Comparison of ENCODE assay signal across 12 cellular contexts in genomic region chr17:82804442-82805191, GRCh38. TPM values are rescaled to one million over a fixed set of nuclear protein-coding genes. Genes with fewer than 3 reads are reported as not detected.
DNase-seq lines count a peak whose midpoint lies in the region; ATAC-seq, FAIRE-seq and TF ChIP-seq lines count a peak whose summit lies in the region.
"Had no signal": no experiment of that assay in that cellular context is flagged by ENCODE, and none has a peak within 500 bp of the region (broad histone marks: within the 10 kb centered on the region; RNA-seq: fewer than 3 reads in every experiment).

No MANE protein-coding gene starts in this region.

- in situ Hi-C loops in astrocyte of the cerebellum (cut with HindIII; ENCODE audit: low sequenced_read_pairs) = no loop called here
- in situ Hi-C loops in KBM-7 (cut with MboI; ENCODE audit: low pct_unique_long_range_greater_than_20kb, low sequenced_read_pairs) = no loop called here

- no peaks in the 10 kb centered on the region for H3K36me3 ChIP-seq in pancreas

- no peaks in the 10 kb centered on the region for H3K4me1 Mint-ChIP-seq in CD14-positive monocyte

- no peak overlapping the region for H3K4me3 ChIP-seq in A549
- no peak overlapping the region for H3K4me3 ChIP-seq in astrocyte of the cerebellum (ENCODE audit: low read depth, low read length)
- no peak overlapping the region for H3K4me3 ChIP-seq in pancreas

- H3K9me3 Mint-ChIP-seq in CD14-positive monocyte = peaks cover 3 to 8% (median 5%) of the 10 kb centered on the region in 7 donors

- POLR2A ChIA-PET in A549 (lab: Yijun Ruan, JAX) = no interaction called here

- H3K4me2 ChIP-seq in A549 = no peak overlapping the region

- CTCF ChIA-PET in A549 (lab: Yijun Ruan, JAX) = interaction anchor here (0.9 to 1.9 kb wide), 4 partner anchors 9 to 23 kb away, joined by 3 to 6 read pairs (median 4); no protein-coding TSS in a partner anchor

- H3K4me1 ChIP-seq in A549 (no peaks in the 10 kb centered on the region), pancreas (no peaks in the 10 kb centered on the region)

- no peak for DNase-seq in A549 (ENCODE audit: low read depth in 1 of 2, low spot score in 1 of 2)
- DNase-seq in astrocyte of the cerebellum (ENCODE audit: low read depth) = peak; percentile 39
- peak; percentile 91 for DNase-seq in Right ventricle myocardium superior
- peak in 1 of 6 donors; percentile 12 for DNase-seq in pancreas
- no peak for DNase-seq in KBM-7
- no peak for DNase-seq in CD14-positive monocyte (ENCODE audit: low spot score)
- DNase-seq in effector CD4-positive, alpha-beta T cell = no peak
- DNase-seq: DMS79, T-helper 2 cell had no signal

- no peak for FAIRE-seq in A549 (lab: Jason Lieb, UNC)
- no peak for FAIRE-seq in pancreas (lab: Jason Lieb, UNC)

- H3K36me3 Mint-ChIP-seq in CD14-positive monocyte = peaks cover 39 to 45% of the 10 kb centered on the region in 2 donors

- TF ChIP-seq EP300 in A549 (IDR thresholded peaks at IDR 0.05) = no peak

- H3K9me3 ChIP-seq in A549 = no peaks in the 10 kb centered on the region
- no peaks in the 10 kb centered on the region for H3K9me3 ChIP-seq in pancreas

- H3K27ac Mint-ChIP-seq in CD14-positive monocyte = peak overlapping the region in 1 of 7 donors; percentile 33

- H3K27ac ChIP-seq in A549 = no peak overlapping the region
- H3K27ac ChIP-seq in pancreas = no peak overlapping the region

- WGBS in A549 (ENCODE audit: missing lambda C conversion rate) = 93% methylated on average over 24 of the region's 27 CpGs
- WGBS in pancreas, 2 donors = 86 to 91% methylated on average over 27 of the region's 27 CpGs

- intact Hi-C loops in Right ventricle myocardium superior (cut with DNase I) (no loop called here), pancreas (cut with DNase I) (no loop called here), CD14-positive monocyte (cut with micrococcal nuclease) (no loop called here)

- no peak for TF ChIP-seq POLR2A in A549 (IDR thresholded peaks at IDR 0.05; ENCODE audit: low read length)

- H3K27me3 ChIP-seq in pancreas = no peaks in the 10 kb centered on the region

- peaks cover 0 to 2% (median 0%) of the 10 kb centered on the region in 3 donors for H3K27me3 Mint-ChIP-seq in CD14-positive monocyte (ENCODE audit: low read depth in 3 of 3)

- ATAC-seq in A549 = no peak
- ATAC-seq in Right ventricle myocardium superior (ENCODE audit: poor library complexity) = peak; percentile 90
- ATAC-seq in pancreas = peak in 3 of 4 donors; percentile 59 to 71 (median 64)
- ATAC-seq in HG02610 (IDR thresholded peaks at IDR 0.05; ENCODE audit: unreplicated experiment) = no peak

- TF ChIP-seq CTCF in A549 (IDR thresholded peaks at IDR 0.05) (no peak), astrocyte of the cerebellum (IDR thresholded peaks at IDR 0.05; ENCODE audit: low read depth, low read length, missing control alignments) (no peak), pancreas (IDR thresholded peaks at IDR 0.05) (no peak), CD14-positive monocyte (IDR thresholded peaks at IDR 0.05) (no peak)

- H3K4me3 Mint-ChIP-seq in CD14-positive monocyte = no peak overlapping the region

- TF ChIP-seq RAD21 in A549 (conservative IDR thresholded peaks at IDR 0.05 in 1 of 2, IDR thresholded peaks at IDR 0.05 in 1 of 2) = no peak

TF ChIP-seq in A549, 52 proteins besides CTCF, POLR2A, EP300 and RAD21:
- TF ChIP-seq FOSL2 (IDR thresholded peaks at IDR 0.05) (no peak), FOSL2 (CRISPR knock-in tag; IDR thresholded peaks at IDR 0.05) (0 out of 2 replicates have a peak, but pooled peaks have one; percentile 9), BHLHE40 (IDR thresholded peaks at IDR 0.05; ENCODE audit: low read depth, low read length) (no peak)

RNA-seq across cellular contexts. Expression of gene ZNF750, which starts 35.2 kb away (rescaled TPM):
- not detected in 2 replicates for polyA plus RNA-seq in A549 (2011; rRNA removed)
- not detected in 2 replicates for polyA plus RNA-seq in A549 (2012; cell fraction: cytosol; rRNA removed)
- polyA plus RNA-seq in A549 (2012; cell fraction: nucleus; rRNA removed) = not detected in 2 replicates
- polyA plus RNA-seq in A549 (2017; fragmentation: RNase III; extraction: RNeasy Plus Mini Kit Qiagen cat#74134 plus additional on column Dnase treatment) = not detected in 3 replicates
- not detected in 2 replicates for polyA minus RNA-seq in A549 (2011; rRNA and poly(A)+ RNA removed)
- 0.13 TPM for total RNA-seq in Right ventricle myocardium superior
- not detected for total RNA-seq in pancreas
- under 1 TPM; 0.02 to 0.08 TPM for polyA plus RNA-seq in pancreas
- not detected for polyA plus RNA-seq in CD14-positive monocyte
- total RNA-seq: A673; activated CD8-positive, alpha-beta memory T cell treated with anti-CD3 and anti-CD28 coated beads for 36 hours had no signal

RNA-seq across cellular contexts. Expression of gene TBCD, which starts 52.8 kb away (rescaled TPM):
- polyA plus RNA-seq in A549 (2011; rRNA removed) (33.5 and 44.7 TPM in 2 replicates), A549 (2017; fragmentation: RNase III; extraction: RNeasy Plus Mini Kit Qiagen cat#74134 plus additional on column Dnase treatment) (47.4 to 51.6 TPM (median 49.1 TPM) in 3 replicates), pancreas (100 to 1,000 TPM; 121 to 161 TPM), CD14-positive monocyte (10 to 100 TPM; 54.7 to 74.0 TPM)
- 104 and 105 TPM in 2 replicates for polyA plus RNA-seq in A549 (2012; cell fraction: cytosol; rRNA removed)
- 337 and 389 TPM in 2 replicates for polyA plus RNA-seq in A549 (2012; cell fraction: nucleus; rRNA removed)
- 63.6 and 73.0 TPM in 2 replicates for polyA minus RNA-seq in A549 (2011; rRNA and poly(A)+ RNA removed)
- total RNA-seq in Right ventricle myocardium superior (45.1 TPM), pancreas (10 to 100 TPM; 28.7 to 54.7 (median 36.8) TPM)

Comparison
In these comparisons a context has a peak if more than half of its experiments do, and no peak if none do; other contexts are left out.
1. ATAC-seq: peak in Right ventricle myocardium superior (single experiment) and pancreas (3 of 4); none in A549 (0 of 2) and HG02610 (single experiment).
2. DNase-seq: peak in astrocyte of the cerebellum (single experiment) and Right ventricle myocardium superior (single experiment); none in A549 (0 of 2), KBM-7 (single experiment), CD14-positive monocyte (single experiment) and effector CD4-positive, alpha-beta T cell (single experiment).